Comparison of ENCODE assay signal across 9 cellular contexts in genomic region chr20:24164360-24164759, GRCh38.
DNase-seq lines count a peak whose midpoint lies in the region; ATAC-seq, FAIRE-seq and TF ChIP-seq lines count a peak whose summit lies in the region.
"Had no signal": no experiment of that assay in that cellular context is flagged by ENCODE, and none has a peak within 500 bp of the region (broad histone marks: within the 10 kb centered on the region; RNA-seq: fewer than 3 reads in every experiment).

No MANE protein-coding gene starts in this region.

- no TSS peak for BruUV-seq in Calu3 (replicated peaks; lab: Mats Ljungman, UMichigan)
- BruUV-seq in IMR-90 (replicated peaks; lab: Mats Ljungman, UMichigan) = no TSS peak

- H3K36me3 ChIP-seq in IMR-90 (ENCODE audit: control insufficient read depth, insufficient read depth, low read length) = no peaks in the 10 kb centered on the region
- H3K36me3 ChIP-seq in liver (ENCODE audit: control insufficient read depth in 4 of 4, insufficient read depth in 3 of 4, low read depth in 1 of 4, low read length in 3 of 4) = no peaks in the 10 kb centered on the region
- H3K36me3 ChIP-seq in thyroid gland = no peaks in the 10 kb centered on the region

- no peak overlapping the region for H3K23ac ChIP-seq in IMR-90 (ENCODE audit: low read depth, low read length)

- no peak overlapping the region for H2BK5ac ChIP-seq in IMR-90 (ENCODE audit: low read depth, low read length, poor library complexity, severe bottlenecking)

- H3K4me1 ChIP-seq in IMR-90 (ENCODE audit: control insufficient read depth, insufficient read depth, low read length) (no peaks in the 10 kb centered on the region), liver (ENCODE audit: control insufficient read depth in 4 of 4, insufficient read depth in 4 of 4, low read length in 3 of 4) (no peaks in the 10 kb centered on the region), thyroid gland (no peaks in the 10 kb centered on the region)

- no peak overlapping the region for H2BK120ac ChIP-seq in IMR-90 (ENCODE audit: low read depth, low read length)

- no peak for TF ChIP-seq POLR2A in IMR-90 (IDR thresholded peaks at IDR 0.05; ENCODE audit: low read depth, low read length)
- no peak for TF ChIP-seq POLR2A in H54 (IDR thresholded peaks at IDR 0.05; ENCODE audit: low read depth, low read length)
- TF ChIP-seq POLR2A in thyroid gland (IDR thresholded peaks at IDR 0.05) = no peak

- ATAC-seq in IMR-90 (ENCODE audit: low read depth) (0 out of 2 replicates have a peak, but pooled peaks have one; percentile 21), GM21423 (IDR thresholded peaks at IDR 0.05; ENCODE audit: unreplicated experiment) (no peak), GM19351 (IDR thresholded peaks at IDR 0.05; ENCODE audit: unreplicated experiment) (no peak)

- FAIRE-seq in H54 (lab: Jason Lieb, UNC) = no peak

- no peak overlapping the region for H2AFZ ChIP-seq in IMR-90 (replicated peaks; ENCODE audit: low read length, poor library complexity)

- no peak overlapping the region for H3K4me3 Mint-ChIP-seq in Calu3 (ENCODE audit: low read depth, unreplicated experiment)
- H3K4me3 Mint-ChIP-seq: naive B cell had no signal

- H3K9me1 ChIP-seq in IMR-90 (ENCODE audit: insufficient read depth, low read length) = no peaks in the 10 kb centered on the region

- no peak overlapping the region for H2BK20ac ChIP-seq in IMR-90 (ENCODE audit: low read depth, low read length)

- no peaks in the 10 kb centered on the region for H3K27me3 ChIP-seq in IMR-90 (ENCODE audit: control insufficient read depth, insufficient read depth, low read length)
- no peaks in the 10 kb centered on the region for H3K27me3 ChIP-seq in liver (ENCODE audit: control insufficient read depth in 4 of 4, insufficient read depth in 4 of 4, low read length in 3 of 4)
- H3K27me3 ChIP-seq in thyroid gland = no peaks in the 10 kb centered on the region

- no peak overlapping the region for H3K14ac ChIP-seq in IMR-90 (replicated peaks; ENCODE audit: low read depth, low read length)

- no peaks in the 10 kb centered on the region for H3K9me3 ChIP-seq in IMR-90 (ENCODE audit: control insufficient read depth, insufficient read depth, low read length)
- H3K9me3 ChIP-seq in liver (ENCODE audit: control insufficient read depth in 4 of 4, low read length in 3 of 4) = no peaks in the 10 kb centered on the region
- H3K9me3 ChIP-seq in thyroid gland = no peaks in the 10 kb centered on the region

- H2BK15ac ChIP-seq in IMR-90 (ENCODE audit: low read depth, low read length) = no peak overlapping the region

- H3K4me2 ChIP-seq in IMR-90 (ENCODE audit: low read depth, low read length) = no peak overlapping the region

- H3K79me1 ChIP-seq in IMR-90 (ENCODE audit: low read depth in 1 of 2, low read length in 2 of 2) = no peaks in the 10 kb centered on the region

- no peak overlapping the region for H3K18ac ChIP-seq in IMR-90 (ENCODE audit: low read depth, low read length)

- no peak overlapping the region for H3K56ac ChIP-seq in IMR-90 (ENCODE audit: extremely low read depth, insufficient read depth, low read length)

- no peak overlapping the region for H4K91ac ChIP-seq in IMR-90 (ENCODE audit: insufficient read depth, low read depth, low read length)

- no peaks in the 10 kb centered on the region for H3K27me3 Mint-ChIP-seq in Calu3 (ENCODE audit: unreplicated experiment)

- H3K9me3 Mint-ChIP-seq in Calu3 (ENCODE audit: low read depth, unreplicated experiment) = no peaks in the 10 kb centered on the region

- H4K20me1 ChIP-seq in IMR-90 (ENCODE audit: insufficient read depth, low read length) = no peaks in the 10 kb centered on the region

- no peak overlapping the region for H3K4ac ChIP-seq in IMR-90 (ENCODE audit: low read depth, low read length)

- CTCF ChIA-PET in Calu3 (lab: Charles Lee) = no interaction called here
- CTCF ChIA-PET in IMR-90 (lab: Yijun Ruan, JAX) = no interaction called here

- no peak overlapping the region for H3K27ac ChIP-seq in IMR-90 (ENCODE audit: insufficient read depth, low read length)
- H3K27ac ChIP-seq in liver (ENCODE audit: low read depth in 1 of 2, low read length in 2 of 2) = no peak overlapping the region
- H3K27ac ChIP-seq in thyroid gland = no peak overlapping the region

- TF ChIP-seq RAD21 in IMR-90 (IDR thresholded peaks at IDR 0.05; ENCODE audit: low read length) = no peak
- peak; percentile 80 to 82 for TF ChIP-seq RAD21 in liver (IDR thresholded peaks at IDR 0.05)

- H3K4me3 ChIP-seq in IMR-90 (ENCODE audit: insufficient read depth, low read depth, low read length) (no peak overlapping the region), liver (ENCODE audit: low read depth in 1 of 3, low read length in 3 of 3) (no peak overlapping the region), thyroid gland (replicated peaks in 1 of 3) (no peak overlapping the region)

- H3K27ac Mint-ChIP-seq in Calu3 (ENCODE audit: unreplicated experiment) = no peak overlapping the region
- H3K27ac Mint-ChIP-seq: naive B cell had no signal

- no peaks in the 10 kb centered on the region for H3K36me3 Mint-ChIP-seq in Calu3 (ENCODE audit: insufficient read depth, unreplicated experiment)
- H3K36me3 Mint-ChIP-seq: naive B cell had no signal

- no peak overlapping the region for H2AK5ac ChIP-seq in IMR-90 (ENCODE audit: low read depth, low read length)

- H2AK9ac ChIP-seq in IMR-90 (replicated peaks; ENCODE audit: low read depth, low read length, poor library complexity) = no peak overlapping the region

- intact Hi-C loops in Calu3 (cut with micrococcal nuclease; ENCODE audit: unreplicated experiment) (loop anchor here (5.0 kb wide), 1 partner anchor 618 kb away; no protein-coding TSS in a partner anchor), IMR-90 (cut with micrococcal nuclease) (no loop called here), thyroid gland (cut with DNase I) (loop anchor here (5.0 kb wide), 1 partner anchor 753 kb away; no protein-coding TSS in a partner anchor)

- POLR2A ChIA-PET in IMR-90 (lab: Charles Lee; ENCODE audit: unreplicated experiment) = no interaction called here

- H4K8ac ChIP-seq in IMR-90 (ENCODE audit: low read depth in 2 of 2, low read length in 2 of 2) = no peak overlapping the region

- no peak overlapping the region for H4K5ac ChIP-seq in IMR-90 (ENCODE audit: low read depth, low read length)

- dilution Hi-C loops in IMR-90 (cut with HindIII; ENCODE audit: low sequenced_read_pairs, unreplicated experiment) = no loop called here

- WGBS in IMR-90 (ENCODE audit: extremely low coverage in 2 of 2, insufficient read length in 1 of 2), 2 experiments = no CpG with 5 or more reads among the region's 5 CpGs
- WGBS in liver = 35% methylated on average over 5 of the region's 5 CpGs
- WGBS in thyroid gland, 2 donors = 56 to 57% methylated on average over 5 of the region's 5 CpGs

- in situ Hi-C loops in IMR-90 (cut with MboI; ENCODE audit: low sequenced_read_pairs) = loop anchor here (5.0 kb wide), 1 partner anchor 753 kb away; no protein-coding TSS in a partner anchor

- DNase-seq in Calu3 = peak; percentile 6
- DNase-seq in IMR-90 = no peak
- peak; percentile 48 to 57 for DNase-seq in activated T-cell treated with anti-CD3 and anti-CD28 coated beads, Interleukin-2, amount 50 U/mL, for 48 hours
- no peak for DNase-seq in H54 (ENCODE audit: insufficient read length, low spot score)
- no peak for DNase-seq in thyroid gland
- DNase-seq: naive B cell had no signal

- no peak overlapping the region for H3K9ac ChIP-seq in IMR-90 (ENCODE audit: low read depth, low read length)
- no peak overlapping the region for H3K9ac ChIP-seq in liver (ENCODE audit: low read depth in 1 of 2, low read length in 2 of 2)

- no peaks in the 10 kb centered on the region for H3K4me1 Mint-ChIP-seq in Calu3 (ENCODE audit: low read depth, unreplicated experiment)
- H3K4me1 Mint-ChIP-seq: naive B cell had no signal

- TF ChIP-seq CTCF in Calu3 (IDR thresholded peaks at IDR 0.05; ENCODE audit: unreplicated experiment) (no peak), IMR-90 (conservative IDR thresholded peaks at IDR 0.05; ENCODE audit: low read depth, low read length) (peak; percentile 31), liver (IDR thresholded peaks at IDR 0.05; ENCODE audit: low read depth, low read length, missing input control) (peak; percentile 55), thyroid gland (IDR thresholded peaks at IDR 0.05) (peak in 2 of 6 experiments; percentile 7 to 30)

TF ChIP-seq in IMR-90, 13 proteins besides CTCF, POLR2A, EP300 and RAD21:
- no peak for TF ChIP-seq BHLHE40 (IDR thresholded peaks at IDR 0.05; ENCODE audit: low read depth, low read length)

TF ChIP-seq in liver, 16 proteins besides CTCF, POLR2A, EP300 and RAD21:
- no peak for TF ChIP-seq TAF1 (conservative IDR thresholded peaks at IDR 0.05)
- TF ChIP-seq, protein P1, sequence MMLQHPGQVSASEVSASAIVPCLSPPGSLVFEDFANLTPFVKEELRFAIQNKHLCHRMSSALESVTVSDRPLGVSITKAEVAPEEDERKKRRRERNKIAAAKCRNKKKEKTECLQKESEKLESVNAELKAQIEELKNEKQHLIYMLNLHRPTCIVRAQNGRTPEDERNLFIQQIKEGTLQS (IDR thresholded peaks at IDR 0.05) = no peak
- TF ChIP-seq HNF4G (IDR thresholded peaks at IDR 0.05) = no peak
- TF ChIP-seq FOXA1 (IDR thresholded peaks at IDR 0.05) = no peak
- no peak for TF ChIP-seq YY1 (IDR thresholded peaks at IDR 0.05)
- TF ChIP-seq GABPA (IDR thresholded peaks at IDR 0.05 in 1 of 2, conservative IDR thresholded peaks at IDR 0.05 in 1 of 2) = no peak
- TF ChIP-seq, protein P2, sequence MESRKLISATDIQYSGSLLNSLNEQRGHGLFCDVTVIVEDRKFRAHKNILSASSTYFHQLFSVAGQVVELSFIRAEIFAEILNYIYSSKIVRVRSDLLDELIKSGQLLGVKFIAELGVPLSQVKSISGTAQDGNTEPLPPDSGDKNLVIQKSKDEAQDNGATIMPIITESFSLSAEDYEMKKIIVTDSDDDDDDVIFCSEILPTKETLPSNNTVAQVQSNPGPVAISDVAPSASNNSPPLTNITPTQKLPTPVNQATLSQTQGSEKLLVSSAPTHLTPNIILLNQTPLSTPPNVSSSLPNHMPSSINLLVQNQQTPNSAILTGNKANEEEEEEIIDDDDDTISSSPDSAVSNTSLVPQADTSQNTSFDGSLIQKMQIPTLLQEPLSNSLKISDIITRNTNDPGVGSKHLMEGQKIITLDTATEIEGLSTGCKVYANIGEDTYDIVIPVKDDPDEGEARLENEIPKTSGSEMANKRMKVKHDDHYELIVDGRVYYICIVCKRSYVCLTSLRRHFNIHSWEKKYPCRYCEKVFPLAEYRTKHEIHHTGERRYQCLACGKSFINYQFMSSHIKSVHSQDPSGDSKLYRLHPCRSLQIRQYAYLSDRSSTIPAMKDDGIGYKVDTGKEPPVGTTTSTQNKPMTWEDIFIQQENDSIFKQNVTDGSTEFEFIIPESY (IDR thresholded peaks at IDR 0.05) = no peak
- no peak for TF ChIP-seq FOXA2 (IDR thresholded peaks at IDR 0.05)
- no peak for TF ChIP-seq HNF4A (conservative IDR thresholded peaks at IDR 0.05)
- TF ChIP-seq JUND (IDR thresholded peaks at IDR 0.05) = no peak
- no peak for TF ChIP-seq EGR1 (IDR thresholded peaks at IDR 0.05; ENCODE audit: low read depth in 2 of 2)
- no peak for TF ChIP-seq NR2F2 (IDR thresholded peaks at IDR 0.05)

Comparison
In these comparisons a context has a peak if more than half of its experiments do, and no peak if none do; other contexts are left out.
1. DNase-seq: peak in Calu3 (single experiment) and activated T-cell treated with anti-CD3 and anti-CD28 coated beads, Interleukin-2, amount 50 U/mL, for 48 hours (2 of 2); none in IMR-90 (single experiment), H54 (single experiment) and thyroid gland (0 of 2).